Comparison of ENCODE assay signal across 1 cellular context in the genomic region with DNA sequence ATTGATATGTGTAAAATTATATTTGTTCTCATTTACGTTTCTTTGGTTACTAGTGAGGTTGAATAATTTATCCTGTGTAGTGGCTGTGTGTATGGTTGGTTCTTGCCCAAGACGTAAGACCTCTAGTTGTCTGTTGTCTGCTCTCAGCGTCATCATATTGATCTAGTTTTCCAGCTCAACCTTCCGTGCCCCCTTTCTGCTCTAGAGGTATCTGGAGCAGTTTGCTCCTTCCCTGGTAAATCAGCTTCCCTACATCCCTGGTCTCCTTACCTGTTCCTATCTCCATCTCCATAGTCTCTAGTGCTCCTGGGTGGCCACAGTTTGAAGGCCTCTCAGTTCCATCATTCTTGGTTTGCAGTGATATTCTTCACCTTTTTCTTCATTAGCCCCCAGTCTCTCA.
TF ChIP-seq lines count a peak whose summit lies in the region.

No MANE protein-coding gene starts in this region.

TF ChIP-seq in A549, 52 proteins besides CTCF, POLR2A, EP300 and RAD21:
- TF ChIP-seq, protein P1, sequence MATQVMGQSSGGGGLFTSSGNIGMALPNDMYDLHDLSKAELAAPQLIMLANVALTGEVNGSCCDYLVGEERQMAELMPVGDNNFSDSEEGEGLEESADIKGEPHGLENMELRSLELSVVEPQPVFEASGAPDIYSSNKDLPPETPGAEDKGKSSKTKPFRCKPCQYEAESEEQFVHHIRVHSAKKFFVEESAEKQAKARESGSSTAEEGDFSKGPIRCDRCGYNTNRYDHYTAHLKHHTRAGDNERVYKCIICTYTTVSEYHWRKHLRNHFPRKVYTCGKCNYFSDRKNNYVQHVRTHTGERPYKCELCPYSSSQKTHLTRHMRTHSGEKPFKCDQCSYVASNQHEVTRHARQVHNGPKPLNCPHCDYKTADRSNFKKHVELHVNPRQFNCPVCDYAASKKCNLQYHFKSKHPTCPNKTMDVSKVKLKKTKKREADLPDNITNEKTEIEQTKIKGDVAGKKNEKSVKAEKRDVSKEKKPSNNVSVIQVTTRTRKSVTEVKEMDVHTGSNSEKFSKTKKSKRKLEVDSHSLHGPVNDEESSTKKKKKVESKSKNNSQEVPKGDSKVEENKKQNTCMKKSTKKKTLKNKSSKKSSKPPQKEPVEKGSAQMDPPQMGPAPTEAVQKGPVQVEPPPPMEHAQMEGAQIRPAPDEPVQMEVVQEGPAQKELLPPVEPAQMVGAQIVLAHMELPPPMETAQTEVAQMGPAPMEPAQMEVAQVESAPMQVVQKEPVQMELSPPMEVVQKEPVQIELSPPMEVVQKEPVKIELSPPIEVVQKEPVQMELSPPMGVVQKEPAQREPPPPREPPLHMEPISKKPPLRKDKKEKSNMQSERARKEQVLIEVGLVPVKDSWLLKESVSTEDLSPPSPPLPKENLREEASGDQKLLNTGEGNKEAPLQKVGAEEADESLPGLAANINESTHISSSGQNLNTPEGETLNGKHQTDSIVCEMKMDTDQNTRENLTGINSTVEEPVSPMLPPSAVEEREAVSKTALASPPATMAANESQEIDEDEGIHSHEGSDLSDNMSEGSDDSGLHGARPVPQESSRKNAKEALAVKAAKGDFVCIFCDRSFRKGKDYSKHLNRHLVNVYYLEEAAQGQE (IDR thresholded peaks at IDR 0.05): no peak
- TF ChIP-seq NFE2L2 (conservative IDR thresholded peaks at IDR 0.05; ENCODE audit: low read length) (no peak), RNF2 (IDR thresholded peaks at IDR 0.05; ENCODE audit: borderline replicate concordance, low read depth) (no peak), CBX8 (IDR thresholded peaks at IDR 0.05) (no peak), JUNB (IDR thresholded peaks at IDR 0.05) (no peak), NR3C1 (IDR thresholded peaks at IDR 0.05) (no peak), KDM1A (IDR thresholded peaks at IDR 0.05; ENCODE audit: low read depth) (no peak), POLR2AphosphoS2 (conservative IDR thresholded peaks at IDR 0.05; ENCODE audit: low read length) (no peak), ZSCAN20 (CRISPR knock-in tag; IDR thresholded peaks at IDR 0.05) (no peak)
- TF ChIP-seq, protein P2, sequence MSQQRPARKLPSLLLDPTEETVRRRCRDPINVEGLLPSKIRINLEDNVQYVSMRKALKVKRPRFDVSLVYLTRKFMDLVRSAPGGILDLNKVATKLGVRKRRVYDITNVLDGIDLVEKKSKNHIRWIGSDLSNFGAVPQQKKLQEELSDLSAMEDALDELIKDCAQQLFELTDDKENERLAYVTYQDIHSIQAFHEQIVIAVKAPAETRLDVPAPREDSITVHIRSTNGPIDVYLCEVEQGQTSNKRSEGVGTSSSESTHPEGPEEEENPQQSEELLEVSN (IDR thresholded peaks at IDR 0.05; ENCODE audit: borderline replicate concordance, low read depth): no peak
